In the genomic region with DNA sequence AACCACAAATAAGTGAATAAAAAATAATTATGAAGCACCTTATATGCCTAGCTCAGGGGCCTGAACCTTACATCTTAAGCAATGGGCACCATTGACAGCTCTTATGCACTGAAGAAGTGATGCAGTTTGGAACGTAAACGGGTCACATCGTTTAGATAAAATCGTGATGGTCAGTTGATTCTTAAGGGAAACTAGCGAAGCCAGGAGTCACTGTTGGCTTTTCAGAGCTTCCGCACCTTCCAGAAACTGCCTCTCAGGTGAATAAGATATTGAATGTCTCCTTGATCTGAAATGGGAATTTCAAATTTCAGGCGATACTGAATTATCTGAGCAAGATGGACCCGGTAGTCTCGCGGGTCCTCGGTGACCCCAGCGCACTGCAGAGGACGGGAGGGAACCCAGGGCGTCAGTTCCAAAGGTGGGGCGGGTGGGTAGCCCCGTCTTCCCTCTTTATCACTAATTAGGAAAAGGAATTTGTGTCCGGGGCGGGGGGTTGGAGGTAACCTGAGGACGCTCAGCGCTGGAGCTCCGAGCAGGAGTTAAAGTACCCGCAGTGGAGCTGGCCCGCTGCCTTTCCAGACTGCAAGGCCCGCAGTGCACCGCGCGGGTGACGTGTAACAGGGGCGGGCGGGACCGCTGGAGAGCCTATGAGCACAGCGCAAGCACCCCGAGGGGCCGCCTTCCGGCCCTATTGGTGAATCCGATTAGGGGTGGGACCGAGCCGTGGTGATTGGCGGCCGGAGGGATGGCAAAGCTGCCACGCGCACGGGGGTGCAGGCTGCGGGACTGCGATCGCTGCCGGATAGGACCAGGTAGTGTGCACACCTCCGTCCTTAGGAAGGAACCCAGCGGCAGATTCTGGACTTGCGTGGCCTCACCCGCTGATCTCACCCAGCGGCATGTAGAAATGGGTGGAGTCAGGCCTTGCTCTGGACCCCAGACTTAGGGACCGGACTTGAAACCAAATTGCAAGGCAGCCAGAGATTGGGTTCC, we compare ENCODE assay signal across 8 cellular contexts. TPM values are rescaled to one million over a fixed set of nuclear protein-coding genes. Genes with fewer than 3 reads are reported as not detected.
DNase-seq lines count a peak whose midpoint lies in the region; ATAC-seq and TF ChIP-seq lines count a peak whose summit lies in the region.

No MANE protein-coding gene starts in this region.

- 7% methylated on average over 6 of the region's 53 CpGs; no CpG with 5 or more reads in 1 of the 2 experiments for WGBS in IMR-90 (ENCODE audit: extremely low coverage in 2 of 2, insufficient read length in 1 of 2), 2 experiments

- H3K27ac ChIP-seq in IMR-90 (ENCODE audit: insufficient read depth, low read length) (peak overlapping the region; percentile 20; the same call in 1 of the 2 replicates), epithelial cell of prostate (no peak overlapping the region)

- H3K4me1 ChIP-seq in IMR-90 (ENCODE audit: control insufficient read depth, insufficient read depth, low read length) (no peaks in the 10 kb centered on the region), mucosa of descending colon (ENCODE audit: low read depth) (peaks cover 6% of the 10 kb centered on the region)

- H3K14ac ChIP-seq in IMR-90 (replicated peaks; ENCODE audit: low read depth, low read length) = peak overlapping the region; percentile 90

- H3K9me3 ChIP-seq in IMR-90 (ENCODE audit: control insufficient read depth, insufficient read depth, low read length) = no peaks in the 10 kb centered on the region
- no peaks in the 10 kb centered on the region for H3K9me3 ChIP-seq in mucosa of descending colon

- H3K36me3 ChIP-seq in IMR-90 (ENCODE audit: control insufficient read depth, insufficient read depth, low read length) = no peaks in the 10 kb centered on the region
- peaks cover 3% of the 10 kb centered on the region for H3K36me3 ChIP-seq in mucosa of descending colon (ENCODE audit: low read depth)

- DNase-seq in DMS 273 treated with DMSO at 0.1 percent for 48 hours (lab: John Stamatoyannopoulos, UW) = peak; percentile 92
- peak; percentile 92 for DNase-seq in IMR-90
- peak; percentile 86 for DNase-seq in OCI-M1 (lab: John Stamatoyannopoulos, UW)
- peak; percentile 92 for DNase-seq in activated T-cell treated with anti-CD3 and anti-CD28 coated beads for 4 hours
- DNase-seq in epithelial cell of prostate (ENCODE audit: low read depth, low spot score) = peak; percentile 58
- peak; percentile 97 to 98 (median 98) for DNase-seq in mucosa of descending colon
- peak; percentile 94 for DNase-seq in stimulated activated CD8-positive, alpha-beta memory T cell treated with anti-CD3 and anti-CD28 coated beads, Interleukin-2, amount 100 ng/mL, for 48 hours (ENCODE audit: low read depth in 2 of 2)

- no peak overlapping the region for H3K56ac ChIP-seq in IMR-90 (ENCODE audit: extremely low read depth, insufficient read depth, low read length)

- H3K9me1 ChIP-seq in IMR-90 (ENCODE audit: insufficient read depth, low read length) = peaks cover 7% of the 10 kb centered on the region

- BruUV-seq in IMR-90 (replicated peaks; lab: Mats Ljungman, UMichigan) = no TSS peak

- peak overlapping the region; percentile 50; the same call in 1 of the 2 replicates for H4K91ac ChIP-seq in IMR-90 (ENCODE audit: insufficient read depth, low read depth, low read length)

- H2BK20ac ChIP-seq in IMR-90 (ENCODE audit: low read depth, low read length) = no peak overlapping the region

- peak overlapping the region; percentile 86 for H4K5ac ChIP-seq in IMR-90 (ENCODE audit: low read depth, low read length)

- peak; percentile 99 for ATAC-seq in GM21528 (IDR thresholded peaks at IDR 0.05; ENCODE audit: low FRiP score, unreplicated experiment)
- ATAC-seq in IMR-90 (ENCODE audit: low read depth) = peak; percentile 100
- peak; percentile 100 for ATAC-seq in mucosa of descending colon

- H2BK120ac ChIP-seq in IMR-90 (ENCODE audit: low read depth, low read length) = peak overlapping the region; percentile 25; the same call in 1 of the 2 replicates

- in situ Hi-C loops in IMR-90 (cut with MboI; ENCODE audit: low sequenced_read_pairs) = no loop called here

- no peak overlapping the region for H2BK5ac ChIP-seq in IMR-90 (ENCODE audit: low read depth, low read length, poor library complexity, severe bottlenecking)

- H4K8ac ChIP-seq in IMR-90 (ENCODE audit: low read depth in 2 of 2, low read length in 2 of 2) = peak overlapping the region; percentile 97 to 98

- intact Hi-C loops in IMR-90 (cut with micrococcal nuclease) = no loop called here
- intact Hi-C loops in mucosa of descending colon (cut with DNase I, micrococcal nuclease) = no loop called here

- peak overlapping the region; percentile 99 for H2AFZ ChIP-seq in IMR-90 (replicated peaks; ENCODE audit: low read length, poor library complexity)

- H3K4ac ChIP-seq in IMR-90 (ENCODE audit: low read depth, low read length) = peak overlapping the region; percentile 80

- dilution Hi-C loops in IMR-90 (cut with HindIII; ENCODE audit: low sequenced_read_pairs, unreplicated experiment) = no loop called here

- TF ChIP-seq CTCF in IMR-90 (conservative IDR thresholded peaks at IDR 0.05; ENCODE audit: low read depth, low read length) = no peak
- no peak for TF ChIP-seq CTCF in mucosa of descending colon (IDR thresholded peaks at IDR 0.05)

- POLR2A ChIA-PET in IMR-90 (lab: Charles Lee; ENCODE audit: unreplicated experiment) = no interaction called here

- no peak overlapping the region for H3K18ac ChIP-seq in IMR-90 (ENCODE audit: low read depth, low read length)

- no peak overlapping the region for H2BK15ac ChIP-seq in IMR-90 (ENCODE audit: low read depth, low read length)

- H3K23ac ChIP-seq in IMR-90 (ENCODE audit: low read depth, low read length) = peak overlapping the region; percentile 86

- no peak for TF ChIP-seq RAD21 in IMR-90 (IDR thresholded peaks at IDR 0.05; ENCODE audit: low read length)

- peak overlapping the region; percentile 60 for H3K9ac ChIP-seq in IMR-90 (ENCODE audit: low read depth, low read length)

- TF ChIP-seq POLR2A in IMR-90 (IDR thresholded peaks at IDR 0.05; ENCODE audit: low read depth, low read length) = peak; percentile 46; the same call in 1 of the 2 replicates

- H3K4me2 ChIP-seq in IMR-90 (ENCODE audit: low read depth, low read length) = peak overlapping the region; percentile 85

- peak overlapping the region; percentile 61; the same call in 1 of the 2 replicates for H2AK5ac ChIP-seq in IMR-90 (ENCODE audit: low read depth, low read length)

- H4K20me1 ChIP-seq in IMR-90 (ENCODE audit: insufficient read depth, low read length) = no peaks in the 10 kb centered on the region

- H2AK9ac ChIP-seq in IMR-90 (replicated peaks; ENCODE audit: low read depth, low read length, poor library complexity) = peak overlapping the region; percentile 47

- CTCF ChIA-PET in IMR-90 (lab: Yijun Ruan, JAX) = interaction anchor here (0.7 kb wide), 1 partner anchor 330 kb away, joined by 3 read pairs; a partner anchor contains a TSS

- H3K79me1 ChIP-seq in IMR-90 (ENCODE audit: low read depth in 1 of 2, low read length in 2 of 2) = 0 out of 4 replicates have a peak, but pooled peaks cover 0 to 4% of the 10 kb centered on the region in 2 experiments

- H3K27me3 ChIP-seq in IMR-90 (ENCODE audit: control insufficient read depth, insufficient read depth, low read length) = no peaks in the 10 kb centered on the region

- peak overlapping the region; percentile 53 for H3K4me3 ChIP-seq in IMR-90 (ENCODE audit: insufficient read depth, low read depth, low read length)
- peak overlapping the region; percentile 36 for H3K4me3 ChIP-seq in mucosa of descending colon

TF ChIP-seq in IMR-90, 13 proteins besides CTCF, POLR2A, EP300 and RAD21:
- peak; percentile 21; the same call in 1 of the 2 replicates for TF ChIP-seq MAZ (IDR thresholded peaks at IDR 0.05; ENCODE audit: borderline replicate concordance, low read depth, low read length)
- no peak for TF ChIP-seq CEBPB (IDR thresholded peaks at IDR 0.05; ENCODE audit: low read depth, low read length)
- TF ChIP-seq RCOR1 (IDR thresholded peaks at IDR 0.05; ENCODE audit: insufficient replicate concordance, low read length) = no peak
- no peak for TF ChIP-seq FOS (IDR thresholded peaks at IDR 0.05; ENCODE audit: low read depth, low read length)
- peak; percentile 77 for TF ChIP-seq MXI1 (IDR thresholded peaks at IDR 0.05; ENCODE audit: borderline replicate concordance, low read depth, low read length)
- no peak for TF ChIP-seq BHLHE40 (IDR thresholded peaks at IDR 0.05; ENCODE audit: low read depth, low read length)
- TF ChIP-seq RFX5 (IDR thresholded peaks at IDR 0.05; ENCODE audit: low read depth, low read length) = no peak
- no peak for TF ChIP-seq CHD1 (IDR thresholded peaks at IDR 0.05; ENCODE audit: low read depth, low read length)
- TF ChIP-seq NFE2L2 (IDR thresholded peaks at IDR 0.05; ENCODE audit: low read depth, low read length) = no peak
- TF ChIP-seq, protein P1, sequence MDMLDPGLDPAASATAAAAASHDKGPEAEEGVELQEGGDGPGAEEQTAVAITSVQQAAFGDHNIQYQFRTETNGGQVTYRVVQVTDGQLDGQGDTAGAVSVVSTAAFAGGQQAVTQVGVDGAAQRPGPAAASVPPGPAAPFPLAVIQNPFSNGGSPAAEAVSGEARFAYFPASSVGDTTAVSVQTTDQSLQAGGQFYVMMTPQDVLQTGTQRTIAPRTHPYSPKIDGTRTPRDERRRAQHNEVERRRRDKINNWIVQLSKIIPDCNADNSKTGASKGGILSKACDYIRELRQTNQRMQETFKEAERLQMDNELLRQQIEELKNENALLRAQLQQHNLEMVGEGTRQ (IDR thresholded peaks at IDR 0.05; ENCODE audit: low read depth, low read length) = no peak
- TF ChIP-seq, protein P2, sequence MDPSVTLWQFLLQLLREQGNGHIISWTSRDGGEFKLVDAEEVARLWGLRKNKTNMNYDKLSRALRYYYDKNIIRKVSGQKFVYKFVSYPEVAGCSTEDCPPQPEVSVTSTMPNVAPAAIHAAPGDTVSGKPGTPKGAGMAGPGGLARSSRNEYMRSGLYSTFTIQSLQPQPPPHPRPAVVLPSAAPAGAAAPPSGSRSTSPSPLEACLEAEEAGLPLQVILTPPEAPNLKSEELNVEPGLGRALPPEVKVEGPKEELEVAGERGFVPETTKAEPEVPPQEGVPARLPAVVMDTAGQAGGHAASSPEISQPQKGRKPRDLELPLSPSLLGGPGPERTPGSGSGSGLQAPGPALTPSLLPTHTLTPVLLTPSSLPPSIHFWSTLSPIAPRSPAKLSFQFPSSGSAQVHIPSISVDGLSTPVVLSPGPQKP (IDR thresholded peaks at IDR 0.05; ENCODE audit: borderline replicate concordance, low read depth, low read length) = no peak
- TF ChIP-seq SMC3 (IDR thresholded peaks at IDR 0.05; ENCODE audit: low read depth, low read length) = no peak

RNA-seq across cellular contexts. Expression of a gene that starts 19.7 kb away (rescaled TPM):
- total RNA-seq in IMR-90 (2012; rRNA removed) (3.9 and 5.0 TPM in 2 replicates), mucosa of descending colon (10 to 100 TPM in 1 of 3 donors, 1 to 10 TPM in 2; 5.4 to 14.2 (median 8.6) TPM)
- 1.9 and 2.2 TPM in 2 replicates for polyA plus RNA-seq in IMR-90 (2012; rRNA removed)
- polyA plus RNA-seq in IMR-90 (2012; cell fraction: cytosol; rRNA removed) = 0.91 and 1.0 TPM in 2 replicates
- polyA plus RNA-seq in IMR-90 (2012; cell fraction: nucleus; rRNA removed; ENCODE audit: low replicate concordance) = 3.1 and 10.9 TPM in 2 replicates
